ENCODE assay signal across 22 cellular contexts in genomic region chr20:48885237-48885636, GRCh38. TPM values are rescaled to one million over a fixed set of nuclear protein-coding genes. Genes with fewer than 3 reads are reported as not detected.
DNase-seq lines count a peak whose midpoint lies in the region; ATAC-seq, FAIRE-seq and TF ChIP-seq lines count a peak whose summit lies in the region.
"Had no signal": no experiment of that assay in that cellular context is flagged by ENCODE, and none has a peak within 500 bp of the region (broad histone marks: within the 10 kb centered on the region; RNA-seq: fewer than 3 reads in every experiment).

No MANE protein-coding gene starts in this region.

- H3K9ac ChIP-seq in HepG2 (ENCODE audit: insufficient read depth, low read depth, low read length), result no peak overlapping the region
- H3K9ac ChIP-seq in SK-N-MC (ENCODE audit: insufficient read length), result no peak overlapping the region
- H3K9ac ChIP-seq: BLaER1, GM23248 had no signal

- no peak for ATAC-seq in HepG2
- ATAC-seq in right lobe of liver, result no peak
- no peak for ATAC-seq in stimulated activated memory B cell treated with anti-CD40 and anti-IgM and Interleukin-4, amounts not matched to agents 10 μg/mL and 1 μg/mL and 100 μg/mL, for 72 hours
- no peak for ATAC-seq in HG02763 (IDR thresholded peaks at IDR 0.05; ENCODE audit: unreplicated experiment)
- ATAC-seq: CD8-positive, alpha-beta T cell had no signal

- no peak overlapping the region for H3K4me3 ChIP-seq in HepG2 (replicated peaks in 1 of 3; ENCODE audit: insufficient read depth in 1 of 3, low read depth in 2 of 3, low read length in 3 of 3)
- H3K4me3 ChIP-seq in right lobe of liver, result no peak overlapping the region
- no peak overlapping the region for H3K4me3 ChIP-seq in SK-N-MC
- H3K4me3 ChIP-seq: BLaER1, GM23248 had no signal

- H3K27ac Mint-ChIP-seq in stimulated activated memory B cell treated with anti-CD40 and anti-IgM and Interleukin-4, amounts not matched to agents 10 μg/mL and 1 μg/mL and 100 μg/mL, for 72 hours, result peak overlapping the region; percentile 17
- H3K27ac Mint-ChIP-seq: CD4-positive, CD25-positive, alpha-beta regulatory T cell; CD8-positive, alpha-beta T cell had no signal

- no peaks in the 10 kb centered on the region for H3K36me3 Mint-ChIP-seq in stimulated activated memory B cell treated with anti-CD40 and anti-IgM and Interleukin-4, amounts not matched to agents 10 μg/mL and 1 μg/mL and 100 μg/mL, for 72 hours
- H3K36me3 Mint-ChIP-seq: CD4-positive, CD25-positive, alpha-beta regulatory T cell; CD8-positive, alpha-beta T cell had no signal

- no TSS peak for BruUV-seq in HepG2 (replicated peaks; lab: Mats Ljungman, UMichigan)

- in situ Hi-C loops in HepG2 (cut with HindIII; ENCODE audit: extremely low pct_ligation_motif_present, low pct_unique_long_range_greater_than_20kb), result no loop called here

- H3K27me3 ChIP-seq in HepG2 (ENCODE audit: control insufficient read depth in 1 of 2, insufficient read depth in 2 of 2, low read length in 2 of 2), result peaks cover 0 to 3% of the 10 kb centered on the region in 2 experiments; a peak in 1 of 5 replicates
- H3K27me3 ChIP-seq in right lobe of liver, result no peaks in the 10 kb centered on the region
- H3K27me3 ChIP-seq: BLaER1 had no signal

- POLR2A ChIA-PET in HepG2 (lab: Yijun Ruan, JAX), result no interaction called here

- 35% methylated on average over 4 of the region's 4 CpGs for WGBS in HepG2 (ENCODE audit: low lambda C conversion rate)
- 75% methylated on average over 4 of the region's 4 CpGs for WGBS in right lobe of liver (ENCODE audit: insufficient coverage, low coverage, low lambda C conversion rate, missing lambda C conversion rate)

- DNase-seq in HepG2 (ENCODE audit: low spot score), result no peak
- DNase-seq in right lobe of liver, result no peak
- no peak for DNase-seq in SK-N-MC (ENCODE audit: low read depth, low spot score)
- no peak for DNase-seq in cardiac septum (ENCODE audit: low spot score)
- DNase-seq: Caco-2; CD4-positive, CD25-positive, alpha-beta regulatory T cell; CD8-positive, alpha-beta T cell; DMS153; DND-41; GM23248; H7; HCEC 1CT had no signal

- no peaks in the 10 kb centered on the region for H4K20me1 ChIP-seq in HepG2 (ENCODE audit: insufficient read depth, low read length)
- H4K20me1 ChIP-seq: BLaER1 had no signal

- no peak overlapping the region for H3K4me2 ChIP-seq in HepG2 (ENCODE audit: low read depth, low read length)
- H3K4me2 ChIP-seq: BLaER1 had no signal

- TF ChIP-seq CTCF in HepG2 (CRISPR knock-in tag; IDR thresholded peaks at IDR 0.05), result no peak
- no peak for TF ChIP-seq CTCF in right lobe of liver (IDR thresholded peaks at IDR 0.05)

- no peak for TF ChIP-seq RAD21 in HepG2 (CRISPR knock-in tag; IDR thresholded peaks at IDR 0.05)

- no peak for TF ChIP-seq POLR2A in HepG2 (IDR thresholded peaks at IDR 0.05; ENCODE audit: insufficient read depth in 1 of 2, low read depth in 2 of 2, low read length in 2 of 2)
- no peak for TF ChIP-seq POLR2A in right lobe of liver (IDR thresholded peaks at IDR 0.05)

- CTCF ChIA-PET in HepG2 (lab: Yijun Ruan, JAX; ENCODE audit: low intra/inter-chr PET ratio, low total read pairs), result no interaction called here

- H3K36me3 ChIP-seq in HepG2 (replicated peaks in 1 of 2; ENCODE audit: control insufficient read depth in 1 of 2, insufficient read depth in 2 of 2, low read length in 2 of 2) (no peaks in the 10 kb centered on the region), right lobe of liver (no peaks in the 10 kb centered on the region), SK-N-MC (ENCODE audit: insufficient read depth, low read length) (no peaks in the 10 kb centered on the region; the same call in 1 of the 2 replicates)
- H3K36me3 ChIP-seq: BLaER1 had no signal

- H3K27ac ChIP-seq in HepG2 (ENCODE audit: extremely low read length, insufficient read depth, low read length) (no peak overlapping the region), right lobe of liver (no peak overlapping the region), SK-N-MC (peak overlapping the region; percentile 65; the same call in 1 of the 2 replicates)
- H3K27ac ChIP-seq: 22Rv1, BLaER1, C4-2B, GM23248 had no signal

- intact Hi-C loops in HepG2 (cut with micrococcal nuclease; ENCODE audit: unreplicated experiment), result no loop called here
- intact Hi-C loops in right lobe of liver (cut with DNase I), result no loop called here
- intact Hi-C loops in cardiac septum (cut with DNase I), result no loop called here

- TF ChIP-seq EP300 in HepG2 (IDR thresholded peaks at IDR 0.05; ENCODE audit: low read depth in 2 of 2, low read length in 2 of 2) (no peak), HepG2 (CRISPR knock-in tag; IDR thresholded peaks at IDR 0.05; ENCODE audit: borderline replicate concordance) (no peak)

- H3K4me1 Mint-ChIP-seq in stimulated activated memory B cell treated with anti-CD40 and anti-IgM and Interleukin-4, amounts not matched to agents 10 μg/mL and 1 μg/mL and 100 μg/mL, for 72 hours, result peaks cover 16% of the 10 kb centered on the region
- H3K4me1 Mint-ChIP-seq: CD4-positive, CD25-positive, alpha-beta regulatory T cell had no signal

- no peaks in the 10 kb centered on the region for H3K79me2 ChIP-seq in HepG2 (ENCODE audit: insufficient read depth, low read length)

- no peaks in the 10 kb centered on the region for H3K4me1 ChIP-seq in HepG2 (ENCODE audit: insufficient read depth, low read length)
- H3K4me1 ChIP-seq in right lobe of liver, result no peaks in the 10 kb centered on the region
- H3K4me1 ChIP-seq: BLaER1, Caco-2 had no signal

- no peaks in the 10 kb centered on the region for H3K9me3 Mint-ChIP-seq in stimulated activated memory B cell treated with anti-CD40 and anti-IgM and Interleukin-4, amounts not matched to agents 10 μg/mL and 1 μg/mL and 100 μg/mL, for 72 hours
- H3K9me3 Mint-ChIP-seq: CD4-positive, CD25-positive, alpha-beta regulatory T cell; CD8-positive, alpha-beta T cell had no signal

- FAIRE-seq in HepG2 (lab: Jason Lieb, UNC), result no peak
- FAIRE-seq: A204.1, G401.6, GM12892, GM19239, H1 had no signal

- no peaks in the 10 kb centered on the region for H3K9me3 ChIP-seq in HepG2 (ENCODE audit: low read length)
- no peaks in the 10 kb centered on the region for H3K9me3 ChIP-seq in right lobe of liver
- no peaks in the 10 kb centered on the region; the same call in 1 of the 2 replicates for H3K9me3 ChIP-seq in SK-N-MC (ENCODE audit: low read depth, low read length)
- H3K9me3 ChIP-seq: BLaER1, Caco-2 had no signal

- no peak overlapping the region for H3K4me3 Mint-ChIP-seq in stimulated activated memory B cell treated with anti-CD40 and anti-IgM and Interleukin-4, amounts not matched to agents 10 μg/mL and 1 μg/mL and 100 μg/mL, for 72 hours
- H3K4me3 Mint-ChIP-seq: CD4-positive, CD25-positive, alpha-beta regulatory T cell; CD8-positive, alpha-beta T cell had no signal

- no peak overlapping the region for H2AFZ ChIP-seq in HepG2 (ENCODE audit: low read length)
- H2AFZ ChIP-seq: GM23248 had no signal

- no peaks in the 10 kb centered on the region for H3K27me3 Mint-ChIP-seq in stimulated activated memory B cell treated with anti-CD40 and anti-IgM and Interleukin-4, amounts not matched to agents 10 μg/mL and 1 μg/mL and 100 μg/mL, for 72 hours

RNA-seq across cellular contexts. Expression of gene ARFGEF2, which starts 36.3 kb away (rescaled TPM):
- total RNA-seq in HepG2 (2016; rRNA removed; fragmentation: Illumina TruSeq; extraction: Trizol), result 60.8 and 89.4 TPM in 2 replicates
- total RNA-seq in HepG2 (2016; cell fraction: cytosol; rRNA removed; fragmentation: Illumina TruSeq; extraction: Trizol; ENCODE audit: low read depth), result 12.9 and 14.8 TPM in 2 replicates
- 57.7 and 87.7 TPM in 2 replicates for total RNA-seq in HepG2 (2016; cell fraction: insoluble cytoplasmic fraction; rRNA removed; fragmentation: Illumina TruSeq; extraction: Trizol)
- 22.8 and 23.2 TPM in 2 replicates for total RNA-seq in HepG2 (2016; cell fraction: membrane; rRNA removed; fragmentation: Illumina TruSeq; extraction: Trizol)
- 61.8 and 69.9 TPM in 2 replicates for total RNA-seq in HepG2 (2016; cell fraction: nucleus; rRNA removed; fragmentation: Illumina TruSeq; extraction: Trizol)
- polyA plus RNA-seq in HepG2 (2011; rRNA removed), result 44.0 and 44.6 TPM in 2 replicates
- 26.6 and 34.6 TPM in 2 replicates for polyA plus RNA-seq in HepG2 (2011; cell fraction: cytosol; rRNA removed)
- 49.9 and 56.4 TPM in 2 replicates for polyA plus RNA-seq in HepG2 (2011; cell fraction: nucleus; rRNA removed)
- 42.2 and 43.8 TPM in 2 replicates for polyA plus RNA-seq in HepG2 (2012)
- 1.1 TPM in 2 replicates for polyA plus RNA-seq in HepG2 (2016; cell fraction: cytosol; fragmentation: Illumina TruSeq; extraction: Trizol; ENCODE audit: low read depth)
- polyA plus RNA-seq in HepG2 (2016; cell fraction: insoluble cytoplasmic fraction; fragmentation: Illumina TruSeq; extraction: Trizol; ENCODE audit: low read depth), result 38.0 and 39.6 TPM in 2 replicates
- 3.0 and 3.5 TPM in 2 replicates for polyA plus RNA-seq in HepG2 (2016; cell fraction: membrane; fragmentation: Illumina TruSeq; extraction: Trizol; ENCODE audit: low read depth)
- 60.6 and 68.6 TPM in 2 replicates for polyA plus RNA-seq in HepG2 (2016; cell fraction: nucleus; fragmentation: Illumina TruSeq; extraction: Trizol; ENCODE audit: insufficient read depth, low read depth)
- polyA minus RNA-seq in HepG2 (2011; rRNA and poly(A)+ RNA removed; ENCODE audit: low replicate concordance), result 69.3 and 130 TPM in 2 replicates
- 69.6 and 83.1 TPM in 2 replicates for polyA minus RNA-seq in HepG2 (2011; cell fraction: cytosol; rRNA and poly(A)+ RNA removed)
- 96.2 and 117 TPM in 2 replicates for polyA minus RNA-seq in HepG2 (2011; cell fraction: nucleus; rRNA and poly(A)+ RNA removed)
- 10 to 100 TPM; 23.4 to 30.0 (median 26.9) TPM for total RNA-seq in right lobe of liver
- total RNA-seq in cardiac septum, result 37.0 TPM

RNA-seq across cellular contexts. Expression of gene PREX1, which starts 57.4 kb away (rescaled TPM):
- total RNA-seq in HepG2 (2016; rRNA removed; fragmentation: Illumina TruSeq; extraction: Trizol) (0.02 and 0.06 TPM in 2 replicates), right lobe of liver (10 to 100 TPM in 2 of 6 experiments, 1 to 10 TPM in 4; 4.4 to 11.1 (median 8.7) TPM), cardiac septum (13.9 TPM)
- total RNA-seq in HepG2 (2016; cell fraction: cytosol; rRNA removed; fragmentation: Illumina TruSeq; extraction: Trizol; ENCODE audit: low read depth), result under 0.01 TPM in 1 of 2 replicates, not detected in the other
- total RNA-seq in HepG2 (2016; cell fraction: insoluble cytoplasmic fraction; rRNA removed; fragmentation: Illumina TruSeq; extraction: Trizol), result 0.02 TPM in 1 of 2 replicates, not detected in the other
- total RNA-seq in HepG2 (2016; cell fraction: membrane; rRNA removed; fragmentation: Illumina TruSeq; extraction: Trizol), result 0.03 and 0.56 TPM in 2 replicates
- not detected in 2 replicates for total RNA-seq in HepG2 (2016; cell fraction: nucleus; rRNA removed; fragmentation: Illumina TruSeq; extraction: Trizol)
- 0.04 and 0.05 TPM in 2 replicates for polyA plus RNA-seq in HepG2 (2011; rRNA removed)
- polyA plus RNA-seq in HepG2 (2011; cell fraction: cytosol; rRNA removed), result 0.03 and 0.07 TPM in 2 replicates
- polyA plus RNA-seq in HepG2 (2011; cell fraction: nucleus; rRNA removed), result 0.17 and 0.19 TPM in 2 replicates
- polyA plus RNA-seq in HepG2 (2012), result 0.03 and 0.05 TPM in 2 replicates
- polyA plus RNA-seq in HepG2 (2016; cell fraction: cytosol; fragmentation: Illumina TruSeq; extraction: Trizol; ENCODE audit: low read depth), result 0.02 TPM in 1 of 2 replicates, not detected in the other
- polyA plus RNA-seq in HepG2 (2016; cell fraction: insoluble cytoplasmic fraction; fragmentation: Illumina TruSeq; extraction: Trizol; ENCODE audit: low read depth), result not detected in 2 replicates
- not detected in 2 replicates for polyA plus RNA-seq in HepG2 (2016; cell fraction: membrane; fragmentation: Illumina TruSeq; extraction: Trizol; ENCODE audit: low read depth)
- polyA plus RNA-seq in HepG2 (2016; cell fraction: nucleus; fragmentation: Illumina TruSeq; extraction: Trizol; ENCODE audit: insufficient read depth, low read depth), result not detected in 2 replicates
- polyA minus RNA-seq in HepG2 (2011; rRNA and poly(A)+ RNA removed; ENCODE audit: low replicate concordance), result 0.08 and 15.2 TPM in 2 replicates
- 0.20 and 0.44 TPM in 2 replicates for polyA minus RNA-seq in HepG2 (2011; cell fraction: cytosol; rRNA and poly(A)+ RNA removed)
- polyA minus RNA-seq in HepG2 (2011; cell fraction: nucleus; rRNA and poly(A)+ RNA removed), result 0.12 and 0.13 TPM in 2 replicates
